1 cellular context compared by ENCODE assay signal in the genomic region with DNA sequence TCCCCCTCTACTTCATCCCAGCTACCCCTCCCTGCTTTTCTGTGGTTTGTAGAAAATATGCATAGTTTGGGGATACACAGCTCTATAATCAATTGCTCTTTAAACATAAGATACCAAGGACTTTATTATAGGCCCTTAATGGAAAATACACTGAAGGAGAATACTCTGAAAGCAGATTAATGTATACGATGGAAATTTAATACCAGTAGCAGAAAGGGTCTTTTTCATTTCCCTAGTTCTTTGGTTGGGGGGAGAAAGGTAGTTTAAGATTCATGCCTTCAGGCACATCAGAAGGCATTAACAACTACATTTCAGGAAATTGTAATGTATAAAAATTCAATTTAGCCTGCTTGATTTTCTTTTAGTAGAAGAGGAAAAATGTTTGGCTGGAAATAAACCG.
TF ChIP-seq lines count a peak whose summit lies in the region.

No MANE protein-coding gene starts in this region.

TF ChIP-seq in GM23338, 12 proteins besides CTCF, POLR2A, EP300 and RAD21 (continued from another document):
- TF ChIP-seq, protein P1, sequence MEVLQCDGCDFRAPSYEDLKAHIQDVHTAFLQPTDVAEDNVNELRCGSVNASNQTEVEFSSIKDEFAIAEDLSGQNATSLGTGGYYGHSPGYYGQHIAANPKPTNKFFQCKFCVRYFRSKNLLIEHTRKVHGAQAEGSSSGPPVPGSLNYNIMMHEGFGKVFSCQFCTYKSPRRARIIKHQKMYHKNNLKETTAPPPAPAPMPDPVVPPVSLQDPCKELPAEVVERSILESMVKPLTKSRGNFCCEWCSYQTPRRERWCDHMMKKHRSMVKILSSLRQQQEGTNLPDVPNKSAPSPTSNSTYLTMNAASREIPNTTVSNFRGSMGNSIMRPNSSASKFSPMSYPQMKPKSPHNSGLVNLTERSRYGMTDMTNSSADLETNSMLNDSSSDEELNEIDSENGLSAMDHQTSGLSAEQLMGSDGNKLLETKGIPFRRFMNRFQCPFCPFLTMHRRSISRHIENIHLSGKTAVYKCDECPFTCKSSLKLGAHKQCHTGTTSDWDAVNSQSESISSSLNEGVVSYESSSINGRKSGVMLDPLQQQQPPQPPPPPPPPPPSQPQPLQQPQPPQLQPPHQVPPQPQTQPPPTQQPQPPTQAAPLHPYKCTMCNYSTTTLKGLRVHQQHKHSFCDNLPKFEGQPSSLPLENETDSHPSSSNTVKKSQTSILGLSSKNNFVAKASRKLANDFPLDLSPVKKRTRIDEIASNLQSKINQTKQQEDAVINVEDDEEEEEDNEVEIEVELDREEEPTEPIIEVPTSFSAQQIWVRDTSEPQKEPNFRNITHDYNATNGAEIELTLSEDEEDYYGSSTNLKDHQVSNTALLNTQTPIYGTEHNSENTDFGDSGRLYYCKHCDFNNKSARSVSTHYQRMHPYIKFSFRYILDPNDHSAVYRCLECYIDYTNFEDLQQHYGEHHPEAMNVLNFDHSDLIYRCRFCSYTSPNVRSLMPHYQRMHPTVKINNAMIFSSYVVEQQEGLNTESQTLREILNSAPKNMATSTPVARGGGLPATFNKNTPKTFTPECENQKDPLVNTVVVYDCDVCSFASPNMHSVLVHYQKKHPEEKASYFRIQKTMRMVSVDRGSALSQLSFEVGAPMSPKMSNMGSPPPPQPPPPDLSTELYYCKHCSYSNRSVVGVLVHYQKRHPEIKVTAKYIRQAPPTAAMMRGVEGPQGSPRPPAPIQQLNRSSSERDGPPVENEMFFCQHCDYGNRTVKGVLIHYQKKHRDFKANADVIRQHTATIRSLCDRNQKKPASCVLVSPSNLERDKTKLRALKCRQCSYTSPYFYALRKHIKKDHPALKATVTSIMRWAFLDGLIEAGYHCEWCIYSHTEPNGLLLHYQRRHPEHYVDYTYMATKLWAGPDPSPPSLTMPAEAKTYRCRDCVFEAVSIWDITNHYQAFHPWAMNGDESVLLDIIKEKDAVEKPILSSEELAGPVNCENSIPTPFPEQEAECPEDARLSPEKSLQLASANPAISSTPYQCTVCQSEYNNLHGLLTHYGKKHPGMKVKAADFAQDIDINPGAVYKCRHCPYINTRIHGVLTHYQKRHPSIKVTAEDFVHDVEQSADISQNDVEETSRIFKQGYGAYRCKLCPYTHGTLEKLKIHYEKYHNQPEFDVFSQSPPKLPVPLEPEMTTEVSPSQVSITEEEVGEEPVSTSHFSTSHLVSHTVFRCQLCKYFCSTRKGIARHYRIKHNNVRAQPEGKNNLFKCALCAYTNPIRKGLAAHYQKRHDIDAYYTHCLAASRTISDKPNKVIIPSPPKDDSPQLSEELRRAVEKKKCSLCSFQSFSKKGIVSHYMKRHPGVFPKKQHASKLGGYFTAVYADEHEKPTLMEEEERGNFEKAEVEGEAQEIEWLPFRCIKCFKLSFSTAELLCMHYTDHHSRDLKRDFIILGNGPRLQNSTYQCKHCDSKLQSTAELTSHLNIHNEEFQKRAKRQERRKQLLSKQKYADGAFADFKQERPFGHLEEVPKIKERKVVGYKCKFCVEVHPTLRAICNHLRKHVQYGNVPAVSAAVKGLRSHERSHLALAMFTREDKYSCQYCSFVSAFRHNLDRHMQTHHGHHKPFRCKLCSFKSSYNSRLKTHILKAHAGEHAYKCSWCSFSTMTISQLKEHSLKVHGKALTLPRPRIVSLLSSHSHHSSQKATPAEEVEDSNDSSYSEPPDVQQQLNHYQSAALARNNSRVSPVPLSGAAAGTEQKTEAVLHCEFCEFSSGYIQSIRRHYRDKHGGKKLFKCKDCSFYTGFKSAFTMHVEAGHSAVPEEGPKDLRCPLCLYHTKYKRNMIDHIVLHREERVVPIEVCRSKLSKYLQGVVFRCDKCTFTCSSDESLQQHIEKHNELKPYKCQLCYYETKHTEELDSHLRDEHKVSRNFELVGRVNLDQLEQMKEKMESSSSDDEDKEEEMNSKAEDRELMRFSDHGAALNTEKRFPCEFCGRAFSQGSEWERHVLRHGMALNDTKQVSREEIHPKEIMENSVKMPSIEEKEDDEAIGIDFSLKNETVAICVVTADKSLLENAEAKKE (CRISPR knock-in tag; IDR thresholded peaks at IDR 0.05), result no peak
- TF ChIP-seq, protein P2, sequence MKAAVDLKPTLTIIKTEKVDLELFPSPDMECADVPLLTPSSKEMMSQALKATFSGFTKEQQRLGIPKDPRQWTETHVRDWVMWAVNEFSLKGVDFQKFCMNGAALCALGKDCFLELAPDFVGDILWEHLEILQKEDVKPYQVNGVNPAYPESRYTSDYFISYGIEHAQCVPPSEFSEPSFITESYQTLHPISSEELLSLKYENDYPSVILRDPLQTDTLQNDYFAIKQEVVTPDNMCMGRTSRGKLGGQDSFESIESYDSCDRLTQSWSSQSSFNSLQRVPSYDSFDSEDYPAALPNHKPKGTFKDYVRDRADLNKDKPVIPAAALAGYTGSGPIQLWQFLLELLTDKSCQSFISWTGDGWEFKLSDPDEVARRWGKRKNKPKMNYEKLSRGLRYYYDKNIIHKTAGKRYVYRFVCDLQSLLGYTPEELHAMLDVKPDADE (IDR thresholded peaks at IDR 0.05), result no peak
- no peak for TF ChIP-seq EZH2phosphoT487 (IDR thresholded peaks at IDR 0.05; ENCODE audit: unreplicated experiment)
TF ChIP-seq in GM23338: peak in this region for 0.
